19 cellular contexts compared by ENCODE assay signal in genomic region chr6:26415791-26416190, GRCh38.
"Had no signal": no experiment of that assay in that cellular context is flagged by ENCODE, and none has a peak within 500 bp of the region (broad histone marks: within the 10 kb centered on the region; RNA-seq: fewer than 3 reads in every experiment).

No MANE protein-coding gene starts in this region.

- FAIRE-seq: colon, urothelium cell line had no signal

- H3K27me3 ChIP-seq: body of pancreas, gastrocnemius medialis, neural progenitor cell, tibial artery had no signal

- H3K9ac ChIP-seq: neural progenitor cell had no signal

- H3K4me3 Mint-ChIP-seq: neural progenitor cell had no signal

- H3K4me3 ChIP-seq: body of pancreas, gastrocnemius medialis, left ventricle myocardium inferior, neural progenitor cell, psoas muscle, tibial artery had no signal

- H3K27ac ChIP-seq: body of pancreas, gastrocnemius medialis, left ventricle myocardium inferior, neural progenitor cell, psoas muscle, tibial artery had no signal

- H2AFZ ChIP-seq: neural progenitor cell had no signal

- H3K27ac Mint-ChIP-seq: activated naive CD4-positive, alpha-beta T cell treated with anti-CD3 and anti-CD28 coated beads, Interleukin-2, amount 50 U/mL, for 72 hours; neural progenitor cell had no signal

- DNase-seq: activated CD4-positive, alpha-beta T cell treated with anti-CD3 and anti-CD28 coated beads, Interleukin-2, amount 50 U/mL, for 48 hours; activated gamma-delta T cell; amygdala; body of pancreas; caudate nucleus; erythroblast; gastrocnemius medialis; head of caudate nucleus; left ventricle myocardium inferior; psoas muscle; right cardiac atrium; stimulated activated CD4-positive, alpha-beta T cell treated with anti-CD3 and anti-CD28 coated beads, Interleukin-2, amount 100 ng/mL, for 24 hours; stimulated activated naive CD4-positive, alpha-beta T cell treated with Interleukin-2 at 50 U/mL for 16 hours; T-helper 2 cell; tibial artery had no signal

- H3K36me3 ChIP-seq: gastrocnemius medialis, neural progenitor cell had no signal

- H3K9me3 ChIP-seq: body of pancreas, gastrocnemius medialis, left ventricle myocardium inferior, psoas muscle, tibial artery had no signal

- H3K4me2 ChIP-seq: neural progenitor cell had no signal

- ATAC-seq: activated naive CD4-positive, alpha-beta T cell treated with anti-CD3 and anti-CD28 coated beads, Interleukin-2, amount 50 U/mL, for 72 hours; body of pancreas; gastrocnemius medialis; psoas muscle; right cardiac atrium had no signal
